In the genomic region with DNA sequence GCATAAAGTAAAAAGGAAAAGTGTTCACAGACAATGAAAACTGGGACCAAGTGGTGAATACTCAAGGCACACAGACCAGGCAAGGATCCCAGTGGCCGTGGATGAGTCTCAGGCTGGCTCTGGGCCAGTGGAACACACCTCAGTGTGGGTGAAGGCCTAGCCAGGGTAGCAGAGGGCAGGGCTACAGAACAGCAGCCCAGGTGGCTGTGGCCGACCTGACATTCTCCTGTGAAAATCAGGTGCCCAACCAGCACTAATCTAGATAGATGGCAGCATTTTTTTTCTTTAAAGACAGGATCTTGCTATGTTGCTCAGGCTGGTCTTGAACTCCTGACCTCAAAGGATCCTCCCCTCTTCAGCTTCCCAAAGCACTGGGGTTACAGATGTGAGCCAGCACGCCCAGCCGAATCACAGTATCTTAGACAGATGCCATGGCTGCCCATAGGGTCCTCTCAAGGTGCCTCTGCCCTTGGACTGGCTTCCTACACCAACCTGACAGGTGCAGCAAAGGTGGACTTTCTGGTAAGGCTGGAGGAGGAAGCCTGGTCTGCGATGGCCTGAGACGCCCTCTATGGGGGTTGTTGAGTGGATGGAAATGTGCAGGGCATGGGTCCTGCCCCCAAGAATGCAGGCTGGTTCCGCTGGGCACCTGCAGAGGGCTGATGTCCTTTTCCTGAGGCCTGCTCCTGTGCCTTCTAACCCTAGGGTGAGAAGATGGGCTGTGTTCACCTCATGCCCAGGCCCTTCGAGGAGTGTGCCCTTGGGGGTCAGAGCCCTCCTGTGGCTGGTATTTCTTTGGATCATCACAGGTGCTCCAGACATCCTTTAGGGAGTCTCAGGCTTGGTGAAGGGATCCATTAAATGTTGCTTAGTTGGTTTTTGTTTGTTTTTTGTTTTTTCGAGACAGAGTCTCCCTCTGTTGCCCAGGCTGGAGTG, we compare ENCODE assay signal across 12 cellular contexts. TPM values are rescaled to one million over a fixed set of nuclear protein-coding genes. Genes with fewer than 3 reads are reported as not detected.
DNase-seq lines count a peak whose midpoint lies in the region; ATAC-seq, FAIRE-seq and TF ChIP-seq lines count a peak whose summit lies in the region.
"Had no signal": no experiment of that assay in that cellular context is flagged by ENCODE, and none has a peak within 500 bp of the region (broad histone marks: within the 10 kb centered on the region; RNA-seq: fewer than 3 reads in every experiment).

No MANE protein-coding gene starts in this region.

- no peak for TF ChIP-seq POLR2A in testis (IDR thresholded peaks at IDR 0.05)

- no peak overlapping the region for H3K4me3 ChIP-seq in CD4-positive, alpha-beta memory T cell (ENCODE audit: low read length in 2 of 2)
- H3K4me3 ChIP-seq in HL-60 (replicated peaks; ENCODE audit: insufficient read depth, low read length) (no peak overlapping the region), adipocyte (ENCODE audit: low read length) (no peak overlapping the region), left lung (no peak overlapping the region), testis (no peak overlapping the region)

- peak overlapping the region; percentile 43 for H3K9ac ChIP-seq in adipocyte (ENCODE audit: low read length)

- peaks cover 45% of the 10 kb centered on the region for H3K4me1 ChIP-seq in CD4-positive, alpha-beta memory T cell (ENCODE audit: insufficient read depth, low read length)
- H3K4me1 ChIP-seq in adipocyte (ENCODE audit: control insufficient read depth, insufficient read depth, low read length) (peaks cover 31% of the 10 kb centered on the region), left lung (peaks cover 14 to 85% of the 10 kb centered on the region in 2 donors), testis (peaks cover 54% of the 10 kb centered on the region)

- no peaks in the 10 kb centered on the region for H3K9me3 ChIP-seq in CD4-positive, alpha-beta memory T cell (ENCODE audit: control insufficient read depth in 1 of 2, low read length in 2 of 2)
- H3K9me3 ChIP-seq in adipocyte (ENCODE audit: control insufficient read depth, low read length) (no peaks in the 10 kb centered on the region), left lung (no peaks in the 10 kb centered on the region), testis (no peaks in the 10 kb centered on the region)

- no peaks in the 10 kb centered on the region for H3K27me3 ChIP-seq in CD4-positive, alpha-beta memory T cell (ENCODE audit: insufficient read depth, low read length)
- H3K27me3 ChIP-seq in HL-60 (ENCODE audit: insufficient read depth, poor library complexity, severe bottlenecking) (no peaks in the 10 kb centered on the region), adipocyte (replicated peaks; ENCODE audit: control insufficient read depth, insufficient read depth, low read length) (no peaks in the 10 kb centered on the region), left lung (no peaks in the 10 kb centered on the region), testis (no peaks in the 10 kb centered on the region)

- intact Hi-C loops in CD4-positive, alpha-beta memory T cell (cut with micrococcal nuclease): loop anchor here (5.0 to 10.0 kb wide), 2 partner anchors 158 to 431 kb away; a partner anchor contains a TSS
- intact Hi-C loops in natural killer cell (cut with micrococcal nuclease): no loop called here
- intact Hi-C loops in left lung (cut with DNase I): no loop called here
- intact Hi-C loops in testis (cut with DNase I; ENCODE audit: low total_unique reads): no loop called here

- peaks cover 0 to 12% (median 0%) of the 10 kb centered on the region in 8 donors for H3K9me3 Mint-ChIP-seq in CD4-positive, alpha-beta memory T cell
- H3K9me3 Mint-ChIP-seq in natural killer cell: no peaks in the 10 kb centered on the region
- H3K9me3 Mint-ChIP-seq: activated B cell treated with CpG ODN at 0.5 μM for 24 hours had no signal

- H3K27ac Mint-ChIP-seq in CD4-positive, alpha-beta memory T cell: peak overlapping the region; percentile 52 to 99 (median 87)
- H3K27ac Mint-ChIP-seq in natural killer cell: peak overlapping the region; percentile 85 to 86
- H3K27ac Mint-ChIP-seq: activated B cell treated with CpG ODN at 0.5 μM for 24 hours had no signal

- H3K36me3 ChIP-seq in CD4-positive, alpha-beta memory T cell (ENCODE audit: insufficient read depth, low read length): peaks cover 15% of the 10 kb centered on the region
- peaks cover 24% of the 10 kb centered on the region for H3K36me3 ChIP-seq in adipocyte (ENCODE audit: control insufficient read depth, insufficient read depth, low read length, severe bottlenecking)
- peaks cover 4 to 42% of the 10 kb centered on the region in 2 donors for H3K36me3 ChIP-seq in left lung
- no peaks in the 10 kb centered on the region for H3K36me3 ChIP-seq in testis (ENCODE audit: low read depth, missing control alignments)

- H3K4me1 Mint-ChIP-seq in CD4-positive, alpha-beta memory T cell: peaks cover 21 to 59% (median 39%) of the 10 kb centered on the region in 4 donors
- H3K4me1 Mint-ChIP-seq in natural killer cell: peaks cover 23 to 50% of the 10 kb centered on the region in 2 donors

- no peak overlapping the region for H3K27ac ChIP-seq in CD4-positive, alpha-beta memory T cell (ENCODE audit: low read depth, low read length)
- H3K27ac ChIP-seq in HL-60 (replicated peaks): peak overlapping the region; percentile 96
- peak overlapping the region in 1 of 2 donors; percentile 34 for H3K27ac ChIP-seq in left lung
- no peak overlapping the region for H3K27ac ChIP-seq in testis

- peaks cover 0 to 6% of the 10 kb centered on the region in 2 donors for H3K27me3 Mint-ChIP-seq in CD4-positive, alpha-beta memory T cell
- H3K27me3 Mint-ChIP-seq in natural killer cell (ENCODE audit: low read depth in 2 of 2): peaks cover 0 to 3% of the 10 kb centered on the region in 2 donors
- H3K27me3 Mint-ChIP-seq: activated B cell treated with CpG ODN at 0.5 μM for 24 hours had no signal

- FAIRE-seq in HTR-8/SVneo (lab: Jason Lieb, UNC): no peak

- peaks cover 4 to 36% of the 10 kb centered on the region in 2 donors for H3K36me3 Mint-ChIP-seq in CD4-positive, alpha-beta memory T cell
- no peaks in the 10 kb centered on the region for H3K36me3 Mint-ChIP-seq in natural killer cell

- 78 to 83% methylated on average over 6 to 9 of the region's 9 CpGs for WGBS in testis, 2 donors

- no peak for DNase-seq in CD4-positive, alpha-beta memory T cell
- DNase-seq in HL-60 (ENCODE audit: low read depth in 1 of 2, low spot score in 1 of 2): no peak
- no peak for DNase-seq in adipocyte (ENCODE audit: low read depth)
- DNase-seq in natural killer cell: no peak
- no peak for DNase-seq in left lung
- DNase-seq in HTR-8/SVneo (ENCODE audit: insufficient read length, low spot score): no peak
- DNase-seq in testis: no peak
- DNase-seq: activated B cell treated with CpG ODN at 0.5 μM for 24 hours, DMS 273 treated with DMSO at 0.1 percent for 48 hours, NCI-H1048 had no signal

- peak overlapping the region in 5 of 8 donors; percentile 2 to 43 (median 20) for H3K4me3 Mint-ChIP-seq in CD4-positive, alpha-beta memory T cell
- peak overlapping the region; percentile 72 for H3K4me3 Mint-ChIP-seq in natural killer cell

- POLR2A ChIA-PET in CD4-positive, alpha-beta memory T cell (lab: Charles Lee; ENCODE audit: partially characterized antibody): interaction anchor here (0.6 to 1.0 kb wide), 3 partner anchors 8 to 161 kb away, joined by 3 to 4 read pairs (median 3); a partner anchor contains a TSS

- CTCF ChIA-PET in CD4-positive, alpha-beta memory T cell (lab: Charles Lee; ENCODE audit: partially characterized antibody): no interaction called here

- ATAC-seq in natural killer cell (no peak), left lung (no peak), GM21529 (IDR thresholded peaks at IDR 0.05; ENCODE audit: unreplicated experiment) (no peak)

- TF ChIP-seq CTCF in HL-60 (IDR thresholded peaks at IDR 0.05; ENCODE audit: insufficient read depth, low read length) (no peak), natural killer cell (IDR thresholded peaks at IDR 0.05) (no peak), left lung (IDR thresholded peaks at IDR 0.05) (no peak), testis (IDR thresholded peaks at IDR 0.05) (no peak)

RNA-seq across cellular contexts. Expression of a gene that starts 3.8 kb away (rescaled TPM):
- 100 to 1,000 TPM; 392 to 409 TPM for total RNA-seq in CD4-positive, alpha-beta memory T cell
- 100 to 1,000 TPM; 272 to 339 TPM for polyA plus RNA-seq in CD4-positive, alpha-beta memory T cell
- total RNA-seq in natural killer cell (100 to 1,000 TPM; 334 to 468 (median 386) TPM), left lung (100 to 1,000 TPM; 851 to 935 TPM), testis (100 to 1,000 TPM; 205 to 230 TPM)
- 213 TPM for polyA plus RNA-seq in testis (ENCODE audit: insufficient read depth, low read depth, low replicate concordance)

RNA-seq across cellular contexts. Expression of a gene that starts 7.0 kb away (rescaled TPM):
- total RNA-seq in CD4-positive, alpha-beta memory T cell: 100 to 1,000 TPM; 380 to 382 TPM
- polyA plus RNA-seq in CD4-positive, alpha-beta memory T cell: 100 to 1,000 TPM in 1 of 2 donors, 10 to 100 TPM in 1; 84.8 to 205 TPM
- total RNA-seq in natural killer cell (100 to 1,000 TPM; 600 to 824 (median 689) TPM), left lung (100 to 1,000 TPM; 339 to 481 TPM), testis (100 to 1,000 TPM; 135 to 161 TPM)
- 201 TPM for polyA plus RNA-seq in testis (ENCODE audit: insufficient read depth, low read depth, low replicate concordance)

RNA-seq across cellular contexts. Expression of a gene that starts 27.3 kb away (rescaled TPM):
- 10 to 100 TPM; 47.2 to 47.7 TPM for total RNA-seq in CD4-positive, alpha-beta memory T cell
- polyA plus RNA-seq in CD4-positive, alpha-beta memory T cell: 10 to 100 TPM; 23.3 to 50.8 TPM
- 100 to 1,000 TPM in 2 of 3 donors, 10 to 100 TPM in 1; 91.5 to 115 (median 105) TPM for total RNA-seq in natural killer cell
- 10 to 100 TPM; 42.7 to 69.7 TPM for total RNA-seq in left lung
- total RNA-seq in testis: 100 to 1,000 TPM; 114 to 124 TPM
- 140 TPM for polyA plus RNA-seq in testis (ENCODE audit: insufficient read depth, low read depth, low replicate concordance)

RNA-seq across cellular contexts. Expression of a gene that starts 27.4 kb away (rescaled TPM):
- 10 to 100 TPM; 53.8 to 57.0 TPM for total RNA-seq in CD4-positive, alpha-beta memory T cell
- 100 to 1,000 TPM; 262 to 267 TPM for polyA plus RNA-seq in CD4-positive, alpha-beta memory T cell
- total RNA-seq in natural killer cell (10 to 100 TPM; 40.1 to 50.9 (median 41.5) TPM), left lung (100 to 1,000 TPM; 121 to 124 TPM), testis (100 to 1,000 TPM; 191 to 198 TPM)
- polyA plus RNA-seq in testis (ENCODE audit: insufficient read depth, low read depth, low replicate concordance): 195 TPM

RNA-seq across cellular contexts. Expression of a gene that starts 29.3 kb away (rescaled TPM):
- not detected for total RNA-seq in CD4-positive, alpha-beta memory T cell
- polyA plus RNA-seq in CD4-positive, alpha-beta memory T cell: under 1 TPM in 1 of 2 donors, not detected in 1; 0.18 TPM
- not detected for total RNA-seq in natural killer cell
- total RNA-seq in left lung: not detected
- total RNA-seq in testis: 1 to 10 TPM; 1.6 to 1.9 TPM
- polyA plus RNA-seq in testis (ENCODE audit: insufficient read depth, low read depth, low replicate concordance): 7.5 TPM
- total RNA-seq: activated B cell treated with CpG ODN at 0.5 μM for 24 hours, glomerular endothelial cell had no signal
